Comparison of ENCODE assay signal across 19 cellular contexts in genomic region chr12:106188249-106188648, GRCh38. TPM values are rescaled to one million over a fixed set of nuclear protein-coding genes. Genes with fewer than 3 reads are reported as not detected.
DNase-seq lines count a peak whose midpoint lies in the region; ATAC-seq, FAIRE-seq and TF ChIP-seq lines count a peak whose summit lies in the region.
"Had no signal": no experiment of that assay in that cellular context is flagged by ENCODE, and none has a peak within 500 bp of the region (broad histone marks: within the 10 kb centered on the region; RNA-seq: fewer than 3 reads in every experiment).

No MANE protein-coding gene starts in this region.

- no peak overlapping the region for H3K14ac ChIP-seq in H1 (ENCODE audit: insufficient read length)

- H3K9me3 Mint-ChIP-seq in nephron progenitor cell: no peaks in the 10 kb centered on the region

- peaks cover 90% of the 10 kb centered on the region for H3K4me1 Mint-ChIP-seq in nephron progenitor cell

- no peaks in the 10 kb centered on the region for H4K20me1 ChIP-seq in H1 (replicated peaks in 1 of 2; ENCODE audit: control insufficient read depth in 1 of 2, insufficient read depth in 2 of 2, low read length in 2 of 2)

- POLR2A ChIA-PET in H1 (lab: Charles Lee; ENCODE audit: partially characterized antibody): interaction anchor here (1.0 to 1.3 kb wide), 3 partner anchors 18 to 56 kb away, joined by 3 to 6 read pairs (median 3); partner anchors contain the start of gene NUAK1

- H3K9ac ChIP-seq in H1 (replicated peaks in 1 of 4; ENCODE audit: extremely low read depth in 1 of 4, low read depth in 3 of 4, low read length in 3 of 4): no peak overlapping the region

- no peak overlapping the region for H2BK15ac ChIP-seq in H1 (ENCODE audit: low read length)

- H3K18ac ChIP-seq in H1 (ENCODE audit: extremely low read depth, low read length): no peak overlapping the region

- TF ChIP-seq CTCF in H1 (IDR thresholded peaks at IDR 0.05; ENCODE audit: control extremely low read depth in 1 of 3, insufficient read depth in 1 of 3, low read depth in 1 of 3, low read length in 3 of 3) (no peak), nephron progenitor cell (IDR thresholded peaks at IDR 0.05) (no peak)

- peak overlapping the region; percentile 97 for H3K27ac Mint-ChIP-seq in nephron progenitor cell

- intact Hi-C loops in sciatic nerve (cut with DNase I): no loop called here

- H2BK20ac ChIP-seq in H1 (ENCODE audit: low read length): peak overlapping the region; percentile 49; the same call in 1 of the 2 replicates

- no peaks in the 10 kb centered on the region for H3K23me2 ChIP-seq in H1 (ENCODE audit: low read depth, low read length)

- H3K56ac ChIP-seq in H1 (replicated peaks; ENCODE audit: insufficient read length, low read depth, low read length): no peak overlapping the region

- H2BK5ac ChIP-seq in H1 (ENCODE audit: low read depth, low read length): no peak overlapping the region; the same call in 1 of the 2 replicates

- no peak overlapping the region; the same call in 1 of the 2 replicates for H2BK12ac ChIP-seq in H1 (ENCODE audit: low read depth, low read length)

- no peak overlapping the region for H3K4ac ChIP-seq in H1 (replicated peaks; ENCODE audit: insufficient read length, low read depth, low read length)

- H3K4me3 ChIP-seq in H1 (ENCODE audit: extremely low read depth in 1 of 4, insufficient read depth in 2 of 4, low read depth in 3 of 4, low read length in 4 of 4): no peak overlapping the region
- H3K4me3 ChIP-seq: K562, SK-N-MC had no signal

- H4K8ac ChIP-seq in H1 (ENCODE audit: extremely low read depth, insufficient read depth, low read length): no peak overlapping the region

- H3K9me3 ChIP-seq in H1 (ENCODE audit: insufficient read depth in 2 of 2, low read depth in 1 of 2, low read length in 1 of 2): no peaks in the 10 kb centered on the region

- peaks cover 7% of the 10 kb centered on the region for H3K27me3 Mint-ChIP-seq in nephron progenitor cell (ENCODE audit: low read depth, poor library complexity)

- TF ChIP-seq RAD21 in H1 (IDR thresholded peaks at IDR 0.05 in 1 of 2, conservative IDR thresholded peaks at IDR 0.05 in 1 of 2; ENCODE audit: low read depth in 2 of 2, low read length in 2 of 2): no peak

- no peak overlapping the region for H4K5ac ChIP-seq in H1 (ENCODE audit: insufficient read length, low read depth, low read length)

- 68% methylated on average over 9 of the region's 9 CpGs; no CpG with 5 or more reads in 1 of the 2 experiments for WGBS in H1 (ENCODE audit: extremely low coverage in 1 of 2, insufficient coverage in 1 of 2, insufficient read length in 1 of 2, insufficient replicate concordance in 2 of 2, low coverage in 1 of 2, low lambda C conversion rate in 2 of 2, missing lambda C conversion rate in 1 of 2), 2 experiments

- DNase-seq in HuH-7 (ENCODE audit: low spot score) (peak; percentile 35), H1 (ENCODE audit: low read depth in 1 of 2, low spot score in 2 of 2) (no peak), nephron progenitor cell (no peak), sciatic nerve (ENCODE audit: low spot score) (no peak), foreskin melanocyte (no peak)
- DNase-seq: AML-193, NCI-H1105 treated with DMSO at 0.1 percent for 48 hours, NCI-H1694, NCI-H2081 treated with DMSO at 0.1 percent for 48 hours, NCI-H446 treated with DMSO at 0.1 percent for 48 hours, SHP77 had no signal

- H3K4me3 Mint-ChIP-seq in nephron progenitor cell: no peak overlapping the region

- no peak for TF ChIP-seq POLR2A in H1 (IDR thresholded peaks at IDR 0.05; ENCODE audit: control extremely low read depth in 1 of 2, low read depth in 2 of 2, low read length in 2 of 2)

- H2BK120ac ChIP-seq in H1 (replicated peaks; ENCODE audit: low read depth, low read length): no peak overlapping the region

- no peak for FAIRE-seq in H1 (lab: Jason Lieb, UNC)
- FAIRE-seq: D721Med, K562, RCC 7860 had no signal

- H3K4me1 ChIP-seq in H1 (replicated peaks in 1 of 4; ENCODE audit: control insufficient read depth in 3 of 4, insufficient read depth in 4 of 4, low read length in 3 of 4): peaks cover 0 to 7% (median 2%) of the 10 kb centered on the region in 4 experiments; a peak in 4 of 7 replicates

- H3K79me2 ChIP-seq in H1 (ENCODE audit: control insufficient read depth in 1 of 2, insufficient read depth in 2 of 2, low read length in 2 of 2): no peaks in the 10 kb centered on the region

- H3K27ac ChIP-seq in H1 (ENCODE audit: low read depth, low read length): no peak overlapping the region
- H3K27ac ChIP-seq: C4-2B, SK-N-MC had no signal

- no peak for TF ChIP-seq EP300 in H1 (IDR thresholded peaks at IDR 0.05; ENCODE audit: borderline replicate concordance in 1 of 2, low read depth in 2 of 2, low read length in 2 of 2)

- no peaks in the 10 kb centered on the region for H3K36me3 ChIP-seq in H1 (ENCODE audit: control insufficient read depth in 2 of 4, insufficient read depth in 4 of 4, low read length in 3 of 4)

- no peaks in the 10 kb centered on the region for H3K36me3 Mint-ChIP-seq in nephron progenitor cell (ENCODE audit: low read depth)

- H2AK5ac ChIP-seq in H1 (ENCODE audit: low read depth, low read length): no peak overlapping the region

- H3K79me1 ChIP-seq in H1 (ENCODE audit: low read depth, low read length): no peaks in the 10 kb centered on the region

- H3K27me3 ChIP-seq in H1 (replicated peaks in 1 of 4; ENCODE audit: control insufficient read depth in 3 of 4, extremely low read depth in 1 of 4, insufficient read depth in 3 of 4, low read length in 3 of 4): no peaks in the 10 kb centered on the region

- no peak overlapping the region for H2AFZ ChIP-seq in H1 (ENCODE audit: low read length)

- CTCF ChIA-PET in H1 (lab: Charles Lee; ENCODE audit: partially characterized antibody): interaction anchor here (0.9 to 4.2 kb wide), 8 partner anchors 9 to 173 kb away, joined by 3 to 19 read pairs (median 4); no protein-coding TSS in a partner anchor

- peak; percentile 47 for ATAC-seq in sciatic nerve
- no peak for ATAC-seq in GM19328 (IDR thresholded peaks at IDR 0.05; ENCODE audit: unreplicated experiment)
- no peak for ATAC-seq in GM21381 (IDR thresholded peaks at IDR 0.05; ENCODE audit: unreplicated experiment)
- ATAC-seq: HCT116, K562 had no signal

- H3K23ac ChIP-seq in H1 (ENCODE audit: insufficient read length): no peak overlapping the region

- H3K4me2 ChIP-seq in H1 (ENCODE audit: insufficient read depth in 1 of 2, low read depth in 2 of 2, low read length in 2 of 2): no peak overlapping the region; a peak in 1 of 4 replicates

- H4K91ac ChIP-seq in H1 (replicated peaks; ENCODE audit: insufficient read length, low read length): no peak overlapping the region

TF ChIP-seq in H1, 55 proteins besides CTCF, POLR2A, EP300 and RAD21:
- TF ChIP-seq CHD1 (IDR thresholded peaks at IDR 0.05; ENCODE audit: low read depth, low read length) (no peak), YY1 (IDR thresholded peaks at IDR 0.05; ENCODE audit: low read depth, low read length) (no peak), MAFK (IDR thresholded peaks at IDR 0.05; ENCODE audit: low read depth, low read length) (no peak), NANOG (IDR thresholded peaks at IDR 0.05; ENCODE audit: insufficient read depth, low read depth, low read length, poor library complexity, severe bottlenecking) (no peak), POU5F1 (IDR thresholded peaks at IDR 0.05; ENCODE audit: low read depth, low read length) (no peak), CHD2 (IDR thresholded peaks at IDR 0.05; ENCODE audit: low read length) (no peak), CBX5 (IDR thresholded peaks at IDR 0.05; ENCODE audit: low read depth, low read length) (no peak), TCF12 (IDR thresholded peaks at IDR 0.05; ENCODE audit: low read depth, low read length) (no peak), CTBP2 (IDR thresholded peaks at IDR 0.05; ENCODE audit: borderline replicate concordance, insufficient read depth, insufficient read length, low read length) (no peak)

RNA-seq across cellular contexts. Expression of gene NUAK1, which starts 49.5 kb away (rescaled TPM):
- 18.2 and 18.9 TPM in 2 replicates for total RNA-seq in H1 (2021; fragmentation: NEBNext Ultra II Directional; extraction: Animal tissue kit (Norgen Biotek cat#: 25700))
- polyA plus RNA-seq in H1 (2011; rRNA removed): 6.7 and 7.7 TPM in 2 replicates
- 7.7 TPM for polyA plus RNA-seq in H1 (2011; cell fraction: cytosol; rRNA removed)
- 13.5 TPM for polyA plus RNA-seq in H1 (2011; cell fraction: nucleus; rRNA removed)
- polyA plus RNA-seq in H1 (2012, experiment 1 of 2): 6.6 to 13.0 TPM (median 9.9 TPM) in 4 replicates
- 4.0 TPM for polyA plus RNA-seq in H1 (2012, experiment 2 of 2)
- 6.9 TPM for polyA plus RNA-seq in H1 (2013, experiment 1 of 2)
- polyA plus RNA-seq in H1 (2013, experiment 2 of 2): 6.9 TPM
- 21.4 and 22.7 TPM in 2 replicates for polyA minus RNA-seq in H1 (2011; rRNA and poly(A)+ RNA removed)
- 12.1 TPM for polyA minus RNA-seq in H1 (2011; cell fraction: cytosol; rRNA and poly(A)+ RNA removed)
- polyA minus RNA-seq in H1 (2011; cell fraction: nucleus; rRNA and poly(A)+ RNA removed): 14.6 TPM
- 38.6 TPM for total RNA-seq in sciatic nerve
- polyA plus RNA-seq: K562 had no signal

RNA-seq across cellular contexts. Expression of gene CKAP4, which starts 59.6 kb away (rescaled TPM):
- total RNA-seq in H1 (2021; fragmentation: NEBNext Ultra II Directional; extraction: Animal tissue kit (Norgen Biotek cat#: 25700)): 79.0 and 80.7 TPM in 2 replicates
- polyA plus RNA-seq in H1 (2011; rRNA removed): 29.0 and 35.8 TPM in 2 replicates
- 40.0 TPM for polyA plus RNA-seq in H1 (2011; cell fraction: cytosol; rRNA removed)
- polyA plus RNA-seq in H1 (2011; cell fraction: nucleus; rRNA removed): 48.8 TPM
- 54.3 to 68.0 TPM (median 62.2 TPM) in 4 replicates for polyA plus RNA-seq in H1 (2012, experiment 1 of 2)
- polyA plus RNA-seq in H1 (2012, experiment 2 of 2): 71.1 TPM
- polyA plus RNA-seq in H1 (2013, experiment 1 of 2): 129 TPM
- 128 TPM for polyA plus RNA-seq in H1 (2013, experiment 2 of 2)
- polyA minus RNA-seq in H1 (2011; rRNA and poly(A)+ RNA removed): 21.5 and 30.7 TPM in 2 replicates
- 29.8 TPM for polyA minus RNA-seq in H1 (2011; cell fraction: cytosol; rRNA and poly(A)+ RNA removed)
- 20.0 TPM for polyA minus RNA-seq in H1 (2011; cell fraction: nucleus; rRNA and poly(A)+ RNA removed)
- total RNA-seq in sciatic nerve: 30.3 TPM
